16 cellular contexts compared by ENCODE assay signal in genomic region chr7:2066251-2066919, GRCh38.
A peak's percentile ranks its signal among the peaks of the same experiment; 100 is the strongest.
DNase-seq lines count a peak whose midpoint lies in the region; ATAC-seq and TF ChIP-seq lines count a peak whose summit lies in the region.
"Had no signal": no experiment of that assay in that cellular context is flagged by ENCODE, and none has a peak within 500 bp of the region (broad histone marks: within the 10 kb centered on the region; RNA-seq: fewer than 3 reads in every experiment).

No MANE protein-coding gene starts in this region.

- POLR2A ChIA-PET in WTC11 (lab: Charles Lee): no interaction called here

- peaks cover 22% of the 10 kb centered on the region for H3K36me3 Mint-ChIP-seq in activated T-cell treated with anti-CD3 and anti-CD28 coated beads, Interleukin-2, amount 50 U/mL, for 24 hours (ENCODE audit: low read depth)
- H3K36me3 Mint-ChIP-seq in memory B cell (peaks cover 2% of the 10 kb centered on the region), WTC11 (peaks cover 12% of the 10 kb centered on the region)

- H3K36me3 ChIP-seq in BLaER1: peaks cover 23% of the 10 kb centered on the region
- peaks cover 0 to 16% (median 0%) of the 10 kb centered on the region in 3 donors for H3K36me3 ChIP-seq in Peyer's patch

- H3K4me1 ChIP-seq in BLaER1 (peaks cover 96% of the 10 kb centered on the region), Peyer's patch (peaks cover 0 to 9% (median 3%) of the 10 kb centered on the region in 4 donors)
- H3K4me1 ChIP-seq: ascending aorta, parathyroid adenoma had no signal

- no peaks in the 10 kb centered on the region for H3K27me3 Mint-ChIP-seq in activated T-cell treated with anti-CD3 and anti-CD28 coated beads, Interleukin-2, amount 50 U/mL, for 24 hours
- H3K27me3 Mint-ChIP-seq in memory B cell: no peaks in the 10 kb centered on the region
- H3K27me3 Mint-ChIP-seq in WTC11 (ENCODE audit: low read depth): no peaks in the 10 kb centered on the region
- H3K27me3 Mint-ChIP-seq: type B pancreatic cell had no signal

- peak overlapping the region; percentile 83 for H3K9ac ChIP-seq in BLaER1
- H3K9ac ChIP-seq: parathyroid adenoma had no signal

- H3K4me2 ChIP-seq in BLaER1: peak overlapping the region; percentile 94

- H3K4me1 Mint-ChIP-seq in activated T-cell treated with anti-CD3 and anti-CD28 coated beads, Interleukin-2, amount 50 U/mL, for 24 hours (ENCODE audit: low read depth): peaks cover 30% of the 10 kb centered on the region
- H3K4me1 Mint-ChIP-seq in memory B cell (peaks cover 25% of the 10 kb centered on the region), WTC11 (no peaks in the 10 kb centered on the region)

- H3K9me3 ChIP-seq in BLaER1 (peaks cover 5% of the 10 kb centered on the region), Peyer's patch (no peaks in the 10 kb centered on the region)
- H3K9me3 ChIP-seq: ascending aorta, gastroesophageal sphincter had no signal

- H3K4me3 ChIP-seq in BLaER1: peak overlapping the region; percentile 64
- H3K4me3 ChIP-seq in Peyer's patch: peak overlapping the region in 1 of 4 donors; percentile 9
- H3K4me3 ChIP-seq: ascending aorta, gastroesophageal sphincter had no signal

- CTCF ChIA-PET in WTC11 (lab: Charles Lee): no interaction called here

- no peak for TF ChIP-seq CTCF in Peyer's patch (IDR thresholded peaks at IDR 0.05)
- TF ChIP-seq CTCF in WTC11 (IDR thresholded peaks at IDR 0.05): no peak

- no peaks in the 10 kb centered on the region for H3K27me3 ChIP-seq in BLaER1
- H3K27me3 ChIP-seq in Peyer's patch: no peaks in the 10 kb centered on the region
- H3K27me3 ChIP-seq: ascending aorta, gastroesophageal sphincter had no signal

- peaks cover 18% of the 10 kb centered on the region for H4K20me1 ChIP-seq in BLaER1

- DNase-seq in Peyer's patch (peak in 2 of 3 donors; percentile 69 to 74), memory B cell (ENCODE audit: low spot score in 2 of 2) (peak; percentile 24 to 49), WTC11 (ENCODE audit: low spot score) (no peak), NCI-H128 (lab: John Stamatoyannopoulos, UW; ENCODE audit: unreplicated experiment) (no peak)
- peak; percentile 64 for DNase-seq in activated T-cell treated with anti-CD3 and anti-CD28 coated beads, Interleukin-2, amount 50 U/mL, for 24 hours
- DNase-seq: effector CD4-positive, alpha-beta T cell; GF-D8; NCI-H187 had no signal

- peak overlapping the region; percentile 89 for H3K27ac Mint-ChIP-seq in activated T-cell treated with anti-CD3 and anti-CD28 coated beads, Interleukin-2, amount 50 U/mL, for 24 hours
- H3K27ac Mint-ChIP-seq in memory B cell: peak overlapping the region; percentile 74
- H3K27ac Mint-ChIP-seq in WTC11: no peak overlapping the region
- H3K27ac Mint-ChIP-seq: type B pancreatic cell had no signal

- ATAC-seq in memory B cell (ENCODE audit: low read depth): peak; percentile 87
- no peak for ATAC-seq in GM18498 (IDR thresholded peaks at IDR 0.05; ENCODE audit: unreplicated experiment)
- ATAC-seq in HG03565 (IDR thresholded peaks at IDR 0.05; ENCODE audit: unreplicated experiment): no peak
- no peak for ATAC-seq in WTC11
- ATAC-seq: gastroesophageal sphincter, left lobe of liver had no signal

- peak overlapping the region; percentile 27 for H3K4me3 Mint-ChIP-seq in activated T-cell treated with anti-CD3 and anti-CD28 coated beads, Interleukin-2, amount 50 U/mL, for 24 hours
- H3K4me3 Mint-ChIP-seq in memory B cell (peak overlapping the region; percentile 62), WTC11 (no peak overlapping the region)
- H3K4me3 Mint-ChIP-seq: type B pancreatic cell had no signal

- H3K27ac ChIP-seq in BLaER1 (peak overlapping the region; percentile 95), Peyer's patch (peak overlapping the region in 1 of 4 donors; percentile 66)
- H3K27ac ChIP-seq: ascending aorta, gastroesophageal sphincter, parathyroid adenoma had no signal

- no peaks in the 10 kb centered on the region for H3K9me3 Mint-ChIP-seq in activated T-cell treated with anti-CD3 and anti-CD28 coated beads, Interleukin-2, amount 50 U/mL, for 24 hours
- H3K9me3 Mint-ChIP-seq in memory B cell (no peaks in the 10 kb centered on the region), WTC11 (no peaks in the 10 kb centered on the region; the same call in 1 of the 2 replicates)
- H3K9me3 Mint-ChIP-seq: type B pancreatic cell had no signal

- TF ChIP-seq POLR2A in Peyer's patch (IDR thresholded peaks at IDR 0.05): no peak

TF ChIP-seq in WTC11, 78 proteins besides CTCF, POLR2A, EP300 and RAD21:
- TF ChIP-seq PRRX2 (CRISPR knock-in tag; IDR thresholded peaks at IDR 0.05): no peak
- no peak for TF ChIP-seq ZNF671 (CRISPR knock-in tag; IDR thresholded peaks at IDR 0.05)
- TF ChIP-seq ZNF263 (CRISPR knock-in tag; IDR thresholded peaks at IDR 0.05; ENCODE audit: low read depth): no peak
- TF ChIP-seq FOXJ3 (CRISPR knock-in tag; IDR thresholded peaks at IDR 0.05; ENCODE audit: borderline replicate concordance): no peak
- TF ChIP-seq SOX15 (CRISPR knock-in tag; IDR thresholded peaks at IDR 0.05): no peak
- TF ChIP-seq, protein P1, sequence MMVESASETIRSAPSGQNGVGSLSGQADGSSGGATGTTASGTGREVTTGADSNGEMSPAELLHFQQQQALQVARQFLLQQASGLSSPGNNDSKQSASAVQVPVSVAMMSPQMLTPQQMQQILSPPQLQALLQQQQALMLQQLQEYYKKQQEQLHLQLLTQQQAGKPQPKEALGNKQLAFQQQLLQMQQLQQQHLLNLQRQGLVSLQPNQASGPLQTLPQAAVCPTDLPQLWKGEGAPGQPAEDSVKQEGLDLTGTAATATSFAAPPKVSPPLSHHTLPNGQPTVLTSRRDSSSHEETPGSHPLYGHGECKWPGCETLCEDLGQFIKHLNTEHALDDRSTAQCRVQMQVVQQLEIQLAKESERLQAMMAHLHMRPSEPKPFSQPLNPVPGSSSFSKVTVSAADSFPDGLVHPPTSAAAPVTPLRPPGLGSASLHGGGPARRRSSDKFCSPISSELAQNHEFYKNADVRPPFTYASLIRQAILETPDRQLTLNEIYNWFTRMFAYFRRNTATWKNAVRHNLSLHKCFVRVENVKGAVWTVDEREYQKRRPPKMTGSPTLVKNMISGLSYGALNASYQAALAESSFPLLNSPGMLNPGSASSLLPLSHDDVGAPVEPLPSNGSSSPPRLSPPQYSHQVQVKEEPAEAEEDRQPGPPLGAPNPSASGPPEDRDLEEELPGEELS (CRISPR knock-in tag; IDR thresholded peaks at IDR 0.05): no peak
- no peak for TF ChIP-seq IRF2 (CRISPR knock-in tag; IDR thresholded peaks at IDR 0.05; ENCODE audit: borderline replicate concordance, low read depth)
- TF ChIP-seq, protein P2, sequence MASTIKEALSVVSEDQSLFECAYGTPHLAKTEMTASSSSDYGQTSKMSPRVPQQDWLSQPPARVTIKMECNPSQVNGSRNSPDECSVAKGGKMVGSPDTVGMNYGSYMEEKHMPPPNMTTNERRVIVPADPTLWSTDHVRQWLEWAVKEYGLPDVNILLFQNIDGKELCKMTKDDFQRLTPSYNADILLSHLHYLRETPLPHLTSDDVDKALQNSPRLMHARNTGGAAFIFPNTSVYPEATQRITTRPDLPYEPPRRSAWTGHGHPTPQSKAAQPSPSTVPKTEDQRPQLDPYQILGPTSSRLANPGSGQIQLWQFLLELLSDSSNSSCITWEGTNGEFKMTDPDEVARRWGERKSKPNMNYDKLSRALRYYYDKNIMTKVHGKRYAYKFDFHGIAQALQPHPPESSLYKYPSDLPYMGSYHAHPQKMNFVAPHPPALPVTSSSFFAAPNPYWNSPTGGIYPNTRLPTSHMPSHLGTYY (CRISPR knock-in tag; IDR thresholded peaks at IDR 0.05): no peak
TF ChIP-seq in WTC11: peak in this region for 0.

Comparison
In these comparisons a context has a peak if more than half of its experiments do, and no peak if none do; other contexts are left out.
1. DNase-seq: peak in Peyer's patch (2 of 3), activated T-cell treated with anti-CD3 and anti-CD28 coated beads, Interleukin-2, amount 50 U/mL, for 24 hours (single experiment) and memory B cell (2 of 2); none in WTC11 (single experiment) and NCI-H128 (single experiment).